ENCODE assay signal across 11 cellular contexts in genomic region chr12:67452119-67452805, GRCh38.
DNase-seq lines count a peak whose midpoint lies in the region; ATAC-seq, FAIRE-seq and TF ChIP-seq lines count a peak whose summit lies in the region.
"Had no signal": no experiment of that assay in that cellular context is flagged by ENCODE, and none has a peak within 500 bp of the region (broad histone marks: within the 10 kb centered on the region; RNA-seq: fewer than 3 reads in every experiment).

No MANE protein-coding gene starts in this region.

- peak overlapping the region in 1 of 2 donors; percentile 0 for H3K27ac Mint-ChIP-seq in stimulated activated naive CD8-positive, alpha-beta T cell treated with anti-CD3 and anti-CD28 coated beads, Interleukin-15, amount 100 ng/mL, for 72 hours

- H3K79me2 ChIP-seq in OCI-LY1 (ENCODE audit: insufficient read depth, low read length) = no peaks in the 10 kb centered on the region

- H3K9ac ChIP-seq in OCI-LY1 (ENCODE audit: low read length) (no peak overlapping the region), kidney (ENCODE audit: low read length in 2 of 2) (no peak overlapping the region)

- H3F3A ChIP-seq in OCI-LY1 (ENCODE audit: insufficient read depth, low read length) = no peaks in the 10 kb centered on the region

- no peak overlapping the region for H2AFZ ChIP-seq in OCI-LY1 (ENCODE audit: low read length)

- peaks cover 29% of the 10 kb centered on the region for H3K4me1 ChIP-seq in OCI-LY1 (ENCODE audit: insufficient read depth, low read length, severe bottlenecking)
- peaks cover 0 to 2% of the 10 kb centered on the region in 2 donors for H3K4me1 ChIP-seq in kidney (ENCODE audit: control insufficient read depth in 1 of 2, insufficient read depth in 1 of 2, low read depth in 1 of 2, low read length in 2 of 2)

- peak; percentile 16 to 57 for DNase-seq in stimulated activated CD4-positive, alpha-beta T cell treated with anti-CD3 and anti-CD28 coated beads, Interleukin-2, amount 100 ng/mL, for 24 hours
- DNase-seq in stimulated activated CD4-positive, alpha-beta T cell treated with anti-CD3 and anti-CD28 coated beads, Interleukin-4, amount 100 ng/mL, for 1 hour = no peak
- DNase-seq in stimulated activated naive CD8-positive, alpha-beta T cell treated with anti-CD3 and anti-CD28 coated beads, Interleukin-15, amount 100 ng/mL, for 72 hours = peak; percentile 50 to 69
- DNase-seq in kidney (no peak), left colon (no peak), amygdala (lab: John Stamatoyannopoulos, UW) (no peak)
- DNase-seq: DND-41, T-helper 9 cell had no signal

- ATAC-seq in HG02885 (IDR thresholded peaks at IDR 0.05; ENCODE audit: poor library complexity, unreplicated experiment) (peak; percentile 79), left colon (no peak)
- ATAC-seq in stimulated activated naive CD8-positive, alpha-beta T cell treated with anti-CD3 and anti-CD28 coated beads, Interleukin-15, amount 100 ng/mL, for 72 hours = peak; percentile 79

- intact Hi-C loops in kidney (cut with DNase I) = no loop called here
- intact Hi-C loops in left colon (cut with DNase I, micrococcal nuclease) = no loop called here

- peaks cover 0 to 19% of the 10 kb centered on the region in 2 donors for H3K9me3 Mint-ChIP-seq in stimulated activated naive CD8-positive, alpha-beta T cell treated with anti-CD3 and anti-CD28 coated beads, Interleukin-15, amount 100 ng/mL, for 72 hours
- H3K9me3 Mint-ChIP-seq: nephron had no signal

- peaks cover 14% of the 10 kb centered on the region for H3K27me3 Mint-ChIP-seq in stimulated activated naive CD8-positive, alpha-beta T cell treated with anti-CD3 and anti-CD28 coated beads, Interleukin-15, amount 100 ng/mL, for 72 hours

- H3K27ac ChIP-seq in OCI-LY1 (ENCODE audit: low read depth, low read length, poor library complexity, severe bottlenecking) = peak overlapping the region; percentile 34
- H3K27ac ChIP-seq in kidney (ENCODE audit: low read depth in 2 of 2, low read length in 2 of 2) = no peak overlapping the region

- H4K20me1 ChIP-seq in OCI-LY1 (ENCODE audit: insufficient read depth, low read length) = no peaks in the 10 kb centered on the region

- H3K4me3 Mint-ChIP-seq in stimulated activated naive CD8-positive, alpha-beta T cell treated with anti-CD3 and anti-CD28 coated beads, Interleukin-15, amount 100 ng/mL, for 72 hours = peak overlapping the region; percentile 56 to 66
- H3K4me3 Mint-ChIP-seq: nephron had no signal

- H3K27me3 ChIP-seq in OCI-LY1 (ENCODE audit: insufficient read depth, low read length) = no peaks in the 10 kb centered on the region

- no peak for TF ChIP-seq CTCF in OCI-LY1 (IDR thresholded peaks at IDR 0.05; ENCODE audit: low read length)
- no peak for TF ChIP-seq CTCF in kidney (IDR thresholded peaks at IDR 0.05; ENCODE audit: borderline replicate concordance, extremely low read depth, insufficient read depth)

- H3K36me3 ChIP-seq in OCI-LY1 (ENCODE audit: insufficient read depth, low read length) (no peaks in the 10 kb centered on the region), kidney (ENCODE audit: control insufficient read depth in 1 of 2, insufficient read depth in 2 of 2, low read length in 2 of 2) (no peaks in the 10 kb centered on the region)

- no peaks in the 10 kb centered on the region for H3K9me2 ChIP-seq in OCI-LY1 (ENCODE audit: low read depth, low read length)

- H3K4me1 Mint-ChIP-seq in stimulated activated naive CD8-positive, alpha-beta T cell treated with anti-CD3 and anti-CD28 coated beads, Interleukin-15, amount 100 ng/mL, for 72 hours = peaks cover 54% of the 10 kb centered on the region

- H3K9me3 ChIP-seq in OCI-LY1 (ENCODE audit: low read length) (0 out of 2 replicates have a peak, but pooled peaks cover 3% of the 10 kb centered on the region), kidney (ENCODE audit: control insufficient read depth in 1 of 2, low read length in 2 of 2) (no peaks in the 10 kb centered on the region)

- no peak for FAIRE-seq in kidney (lab: Jason Lieb, UNC)

- H3K4me2 ChIP-seq in OCI-LY1 (ENCODE audit: low read length) = no peak overlapping the region

- H3K4me3 ChIP-seq in OCI-LY1 (ENCODE audit: low read depth, low read length, poor library complexity, severe bottlenecking) (no peak overlapping the region), kidney (ENCODE audit: low read length in 2 of 2) (no peak overlapping the region)

Comparison
In these comparisons a context has a peak if more than half of its experiments do, and no peak if none do; other contexts are left out.
1. DNase-seq: peak in stimulated activated CD4-positive, alpha-beta T cell treated with anti-CD3 and anti-CD28 coated beads, Interleukin-2, amount 100 ng/mL, for 24 hours (2 of 2) and stimulated activated naive CD8-positive, alpha-beta T cell treated with anti-CD3 and anti-CD28 coated beads, Interleukin-15, amount 100 ng/mL, for 72 hours (2 of 2); none in stimulated activated CD4-positive, alpha-beta T cell treated with anti-CD3 and anti-CD28 coated beads, Interleukin-4, amount 100 ng/mL, for 1 hour (single experiment), kidney (single experiment), left colon (0 of 2) and amygdala (0 of 56).